In the genomic region with DNA sequence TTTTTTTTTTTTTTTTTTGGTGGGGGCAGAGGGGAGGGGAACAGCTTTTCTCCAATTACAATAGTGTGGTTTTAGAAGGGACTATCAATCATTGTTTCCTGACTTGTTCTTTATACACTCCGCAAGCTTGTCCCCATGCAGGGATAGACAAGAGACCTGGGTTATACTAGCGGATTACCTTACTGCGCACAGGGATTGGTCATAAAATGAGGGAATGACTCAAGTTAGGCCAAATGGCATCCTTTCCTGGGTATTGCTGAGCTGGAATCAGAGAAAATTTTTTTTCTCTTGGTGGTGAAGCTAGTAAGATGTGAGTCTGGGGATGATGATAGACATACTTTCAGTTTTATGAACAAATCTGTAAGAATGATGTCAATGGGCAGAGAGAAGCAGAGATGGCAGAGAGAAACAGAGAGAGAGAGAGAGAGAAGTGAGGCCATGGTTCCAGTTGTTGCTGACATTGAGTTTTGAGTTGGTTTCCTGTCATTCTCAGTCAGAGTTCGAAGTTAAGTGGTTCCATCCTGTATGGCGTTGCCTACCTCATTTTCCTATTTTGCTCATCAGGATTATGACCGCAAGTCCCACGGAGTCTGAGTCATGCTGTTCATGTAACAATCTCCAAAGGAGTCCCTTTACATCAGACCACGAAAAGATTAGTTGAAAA, we compare ENCODE assay signal across 18 cellular contexts. TPM values are rescaled to one million over a fixed set of nuclear protein-coding genes. Genes with fewer than 3 reads are reported as not detected.
DNase-seq lines count a peak whose midpoint lies in the region; ATAC-seq and TF ChIP-seq lines count a peak whose summit lies in the region.
"Had no signal": no experiment of that assay in that cellular context is flagged by ENCODE, and none has a peak within 500 bp of the region (broad histone marks: within the 10 kb centered on the region; RNA-seq: fewer than 3 reads in every experiment).

No MANE protein-coding gene starts in this region.

- no peaks in the 10 kb centered on the region for H3K9me3 Mint-ChIP-seq in activated naive CD4-positive, alpha-beta T cell treated with anti-CD3 and anti-CD28 coated beads for 36 hours
- H3K9me3 Mint-ChIP-seq: endodermal cell had no signal

- no peaks in the 10 kb centered on the region for H3K36me3 Mint-ChIP-seq in activated naive CD4-positive, alpha-beta T cell treated with anti-CD3 and anti-CD28 coated beads for 36 hours (ENCODE audit: low read depth)

- no peaks in the 10 kb centered on the region for H3K27me3 ChIP-seq in stomach smooth muscle (ENCODE audit: control insufficient read depth in 1 of 2, insufficient read depth in 2 of 2, low read length in 2 of 2)
- H3K27me3 ChIP-seq: cardiac muscle cell, transverse colon had no signal

- H3K9ac ChIP-seq in stomach smooth muscle (ENCODE audit: low read length in 2 of 2) = no peak overlapping the region

- H3K4me3 Mint-ChIP-seq in activated naive CD4-positive, alpha-beta T cell treated with anti-CD3 and anti-CD28 coated beads for 36 hours = no peak overlapping the region
- H3K4me3 Mint-ChIP-seq: endodermal cell had no signal

- H3K36me3 ChIP-seq in stomach smooth muscle (ENCODE audit: control insufficient read depth in 2 of 2, insufficient read depth in 2 of 2, low read length in 2 of 2) = no peaks in the 10 kb centered on the region
- H3K36me3 ChIP-seq: cardiac muscle cell, transverse colon had no signal

- no peaks in the 10 kb centered on the region for H3K4me1 ChIP-seq in stomach smooth muscle (ENCODE audit: control insufficient read depth, insufficient read depth, low read length)
- H3K4me1 ChIP-seq: transverse colon had no signal

- H3K27ac ChIP-seq in stomach smooth muscle (ENCODE audit: low read length) = peak overlapping the region; percentile 31
- H3K27ac ChIP-seq: cardiac muscle cell had no signal

- no peaks in the 10 kb centered on the region for H3K4me1 Mint-ChIP-seq in activated naive CD4-positive, alpha-beta T cell treated with anti-CD3 and anti-CD28 coated beads for 36 hours (ENCODE audit: low read depth)
- H3K4me1 Mint-ChIP-seq: endodermal cell had no signal

- WGBS in lower leg skin, 2 donors = 84 to 91% methylated on average over 8 of the region's 8 CpGs

- intact Hi-C loops in activated naive CD4-positive, alpha-beta T cell treated with anti-CD3 and anti-CD28 coated beads for 36 hours (cut with micrococcal nuclease) = no loop called here
- intact Hi-C loops in lower leg skin (cut with DNase I; ENCODE audit: low total_unique reads) = no loop called here

- no peaks in the 10 kb centered on the region for H3K27me3 Mint-ChIP-seq in activated naive CD4-positive, alpha-beta T cell treated with anti-CD3 and anti-CD28 coated beads for 36 hours (ENCODE audit: low read depth)

- TF ChIP-seq CTCF in choroid plexus epithelial cell (conservative IDR thresholded peaks at IDR 0.05; ENCODE audit: low read depth, low read length) = no peak
- TF ChIP-seq CTCF in lower leg skin (IDR thresholded peaks at IDR 0.05) = no peak

- CTCF ChIA-PET in activated naive CD4-positive, alpha-beta T cell treated with anti-CD3 and anti-CD28 coated beads for 36 hours (lab: Charles Lee) = no interaction called here

- no peak for TF ChIP-seq POLR2A in lower leg skin (IDR thresholded peaks at IDR 0.05)

- H3K27ac Mint-ChIP-seq in activated naive CD4-positive, alpha-beta T cell treated with anti-CD3 and anti-CD28 coated beads for 36 hours = no peak overlapping the region
- H3K27ac Mint-ChIP-seq: endodermal cell had no signal

- no peak for ATAC-seq in GM21423 (IDR thresholded peaks at IDR 0.05; ENCODE audit: unreplicated experiment)

- DNase-seq in activated naive CD4-positive, alpha-beta T cell treated with anti-CD3 and anti-CD28 coated beads for 36 hours = peak; percentile 12
- no peak for DNase-seq in activated naive CD4-positive, alpha-beta T cell treated with anti-CD3 and anti-CD28 coated beads, Interleukin-2, amount 50 U/mL, for 16 hours
- DNase-seq in choroid plexus epithelial cell (ENCODE audit: low read depth) (peak; percentile 42), lower leg skin (ENCODE audit: low spot score in 2 of 2) (no peak), NCI-H146 treated with DMSO at 0.1 percent for 48 hours (lab: John Stamatoyannopoulos, UW; ENCODE audit: unreplicated experiment) (no peak)
- DNase-seq: activated CD4-positive, CD25-positive, alpha-beta regulatory T cell; endodermal cell; islet precursor cell; midbrain; MM.1S; NCI-H446; OCI-M1; SW 1271; transverse colon had no signal

- no peak overlapping the region for H3K4me3 ChIP-seq in choroid plexus epithelial cell (ENCODE audit: low read depth, low read length)
- no peak overlapping the region for H3K4me3 ChIP-seq in stomach smooth muscle (ENCODE audit: low read length in 2 of 2)
- no peak overlapping the region for H3K4me3 ChIP-seq in lower leg skin (ENCODE audit: low read depth, poor library complexity, severe bottlenecking)
- H3K4me3 ChIP-seq: cardiac muscle cell, transverse colon had no signal

- H3K9me3 ChIP-seq in stomach smooth muscle (ENCODE audit: control insufficient read depth in 2 of 2, low read length in 2 of 2) = no peaks in the 10 kb centered on the region
- H3K9me3 ChIP-seq: transverse colon had no signal

TF ChIP-seq in PFSK-1, 5 proteins besides CTCF, POLR2A, EP300 and RAD21:
- TF ChIP-seq FOXP2 (optimal IDR thresholded peaks at IDR 0.05; ENCODE audit: borderline replicate concordance, extremely low read depth, extremely low read length, insufficient read depth) (no peak), TAF1 (IDR thresholded peaks at IDR 0.05; ENCODE audit: borderline replicate concordance, insufficient read depth, low read length) (no peak), POLR2AphosphoS5 (IDR thresholded peaks at IDR 0.05; ENCODE audit: low read depth, low read length) (no peak), REST (IDR thresholded peaks at IDR 0.05; ENCODE audit: insufficient read depth in 1 of 2, low read depth in 2 of 2, low read length in 2 of 2) (no peak), SIN3A (IDR thresholded peaks at IDR 0.05; ENCODE audit: borderline replicate concordance, insufficient read depth, low read length) (0 out of 2 replicates have a peak, but pooled peaks have one; percentile 19)

RNA-seq across cellular contexts. Expression of gene OTOGL, which starts 59.1 kb away (rescaled TPM):
- not detected for total RNA-seq in activated naive CD4-positive, alpha-beta T cell treated with anti-CD3 and anti-CD28 coated beads for 36 hours
- 0.09 TPM for polyA plus RNA-seq in PFSK-1 (2012; ENCODE audit: insufficient read length, low read depth)
- total RNA-seq in lower leg skin = under 1 TPM; 0.06 to 0.56 (median 0.12) TPM

Comparison
In these comparisons a context has a peak if more than half of its experiments do, and no peak if none do; other contexts are left out.
1. DNase-seq: peak in activated naive CD4-positive, alpha-beta T cell treated with anti-CD3 and anti-CD28 coated beads for 36 hours (single experiment) and choroid plexus epithelial cell (single experiment); none in activated naive CD4-positive, alpha-beta T cell treated with anti-CD3 and anti-CD28 coated beads, Interleukin-2, amount 50 U/mL, for 16 hours (single experiment), lower leg skin (0 of 2) and NCI-H146 treated with DMSO at 0.1 percent for 48 hours (single experiment).